ENCODE assay signal across 11 cellular contexts in genomic region chr17:78661092-78661770, GRCh38.
DNase-seq lines count a peak whose midpoint lies in the region; ATAC-seq and TF ChIP-seq lines count a peak whose summit lies in the region.
"Had no signal": no experiment of that assay in that cellular context is flagged by ENCODE, and none has a peak within 500 bp of the region (broad histone marks: within the 10 kb centered on the region; RNA-seq: fewer than 3 reads in every experiment).

No MANE protein-coding gene starts in this region.

- H3K9ac ChIP-seq in PC-3 (ENCODE audit: low read length), result no peak overlapping the region
- H3K9ac ChIP-seq: BLaER1 treated with 17β-estradiol and CSF1 and Interleukin-3, amounts not matched to agents 10 nM and 100 nM; parathyroid adenoma had no signal

- H3K9me3 Mint-ChIP-seq in nephron, result no peaks in the 10 kb centered on the region
- H3K9me3 Mint-ChIP-seq in activated T-helper 2 cell treated with anti-CD3 and anti-CD28 coated beads, Interferon-gamma antibody, Interleukin-2, Interleukin-4, amounts not matched to agents 10 μg/mL and 5 μg/mL and 100 μg/mL, durations not matched to agents 14 hours and 24 hours and 36 hours, result no peaks in the 10 kb centered on the region

- POLR2A ChIA-PET in PC-3 (lab: Charles Lee; ENCODE audit: unreplicated experiment), result no interaction called here

- H3K79me2 ChIP-seq in PC-3 (ENCODE audit: low read length), result no peaks in the 10 kb centered on the region
- H3K79me2 ChIP-seq: parathyroid adenoma had no signal

- H4K20me1 ChIP-seq in PC-3 (ENCODE audit: low read length), result no peaks in the 10 kb centered on the region
- H4K20me1 ChIP-seq: BLaER1 treated with 17β-estradiol and CSF1 and Interleukin-3, amounts not matched to agents 10 nM and 100 nM had no signal

- in situ Hi-C loops in Caki2 (cut with HindIII; ENCODE audit: low pct_unique_long_range_greater_than_20kb, low sequenced_read_pairs), result no loop called here

- peak; percentile 95 for ATAC-seq in PC-3
- ATAC-seq in HG03045 (IDR thresholded peaks at IDR 0.05; ENCODE audit: unreplicated experiment), result no peak
- no peak for ATAC-seq in GM18873 (IDR thresholded peaks at IDR 0.05; ENCODE audit: low FRiP score, unreplicated experiment)
- ATAC-seq: activated CD8-positive, alpha-beta memory T cell treated with anti-CD3 and anti-CD28 coated beads, Interleukin-2, amount 10 ng/mL, durations not matched to agents 7 days and 5 days had no signal

- peak overlapping the region; percentile 69 to 76 (median 70) for H3K27ac Mint-ChIP-seq in nephron
- no peak overlapping the region for H3K27ac Mint-ChIP-seq in activated T-helper 2 cell treated with anti-CD3 and anti-CD28 coated beads, Interferon-gamma antibody, Interleukin-2, Interleukin-4, amounts not matched to agents 10 μg/mL and 5 μg/mL and 100 μg/mL, durations not matched to agents 14 hours and 24 hours and 36 hours
- H3K27ac Mint-ChIP-seq: activated CD8-positive, alpha-beta memory T cell treated with anti-CD3 and anti-CD28 coated beads, Interleukin-2, amount 10 ng/mL, durations not matched to agents 7 days and 5 days had no signal

- peak overlapping the region; percentile 39 for H3K27ac ChIP-seq in PC-3 (ENCODE audit: low read length)
- H3K27ac ChIP-seq: BLaER1 treated with 17β-estradiol and CSF1 and Interleukin-3, amounts not matched to agents 10 nM and 100 nM; parathyroid adenoma had no signal

- no peak overlapping the region for H3K4me3 ChIP-seq in PC-3 (ENCODE audit: low read length)
- H3K4me3 ChIP-seq: BLaER1 treated with 17β-estradiol and CSF1 and Interleukin-3, amounts not matched to agents 10 nM and 100 nM had no signal

- no TSS peak for BruUV-seq in PC-3 (replicated peaks; lab: Mats Ljungman, UMichigan)

- DNase-seq in Caki2 (ENCODE audit: low read depth) (peak; percentile 96), PC-3 (peak; percentile 92), dedifferentiated amniotic fluid mesenchymal stem cell (ENCODE audit: extremely low spot score) (peak; percentile 75), NCI-H1092 (lab: John Stamatoyannopoulos, UW) (no peak)
- no peak for DNase-seq in activated T-helper 2 cell treated with anti-CD3 and anti-CD28 coated beads, Interferon-gamma antibody, Interleukin-2, Interleukin-4, amounts not matched to agents 10 μg/mL and 5 μg/mL and 100 μg/mL, durations not matched to agents 14 hours and 24 hours and 36 hours (ENCODE audit: low spot score)
- DNase-seq: activated CD8-positive, alpha-beta memory T cell treated with anti-CD3 and anti-CD28 coated beads, Interleukin-2, amount 10 ng/mL, durations not matched to agents 7 days and 5 days had no signal

- TF ChIP-seq CTCF in PC-3 (conservative IDR thresholded peaks at IDR 0.05; ENCODE audit: low read depth, low read length), result no peak
- no peak for TF ChIP-seq CTCF in nephron (IDR thresholded peaks at IDR 0.05; ENCODE audit: unreplicated experiment in 3 of 3)

- H3K4me1 ChIP-seq in PC-3 (ENCODE audit: insufficient read depth, low read length), result peaks cover 16% of the 10 kb centered on the region
- H3K4me1 ChIP-seq: parathyroid adenoma had no signal

- H3K9me3 ChIP-seq in PC-3 (ENCODE audit: low read length), result no peaks in the 10 kb centered on the region

- peak overlapping the region; percentile 1; the same call in 1 of the 2 replicates for H2AFZ ChIP-seq in PC-3 (ENCODE audit: low read length)
- H2AFZ ChIP-seq: parathyroid adenoma had no signal

- H3F3A ChIP-seq in PC-3 (ENCODE audit: low read length, unreplicated experiment), result no peaks in the 10 kb centered on the region

- intact Hi-C loops in PC-3 (cut with micrococcal nuclease), result loop anchor here (2.0 kb wide), 1 partner anchor 20 kb away; no protein-coding TSS in a partner anchor
- intact Hi-C loops in activated T-helper 2 cell treated with anti-CD3 and anti-CD28 coated beads, Interferon-gamma antibody, Interleukin-2, Interleukin-4, amounts not matched to agents 10 μg/mL and 5 μg/mL and 100 μg/mL, durations not matched to agents 14 hours and 24 hours and 36 hours (cut with micrococcal nuclease), result no loop called here

- CTCF ChIA-PET in PC-3 (lab: Charles Lee), result no interaction called here

- peaks cover 27% of the 10 kb centered on the region for H3K4me1 Mint-ChIP-seq in nephron
- peaks cover 12% of the 10 kb centered on the region for H3K4me1 Mint-ChIP-seq in activated T-helper 2 cell treated with anti-CD3 and anti-CD28 coated beads, Interferon-gamma antibody, Interleukin-2, Interleukin-4, amounts not matched to agents 10 μg/mL and 5 μg/mL and 100 μg/mL, durations not matched to agents 14 hours and 24 hours and 36 hours (ENCODE audit: low read depth)

- no peaks in the 10 kb centered on the region for H3K36me3 ChIP-seq in PC-3 (ENCODE audit: low read depth, low read length)
- H3K36me3 ChIP-seq: BLaER1 treated with 17β-estradiol and CSF1 and Interleukin-3, amounts not matched to agents 10 nM and 100 nM had no signal

- H3K9me2 ChIP-seq in PC-3 (replicated peaks; ENCODE audit: low read length), result no peaks in the 10 kb centered on the region

- H3K36me3 Mint-ChIP-seq in nephron (ENCODE audit: low read depth), result peaks cover 3% of the 10 kb centered on the region
- peaks cover 1% of the 10 kb centered on the region for H3K36me3 Mint-ChIP-seq in activated T-helper 2 cell treated with anti-CD3 and anti-CD28 coated beads, Interferon-gamma antibody, Interleukin-2, Interleukin-4, amounts not matched to agents 10 μg/mL and 5 μg/mL and 100 μg/mL, durations not matched to agents 14 hours and 24 hours and 36 hours (ENCODE audit: low read depth)
- H3K36me3 Mint-ChIP-seq: activated CD8-positive, alpha-beta memory T cell treated with anti-CD3 and anti-CD28 coated beads, Interleukin-2, amount 10 ng/mL, durations not matched to agents 7 days and 5 days had no signal

- no peak overlapping the region for H3K4me3 Mint-ChIP-seq in nephron
- H3K4me3 Mint-ChIP-seq in activated T-helper 2 cell treated with anti-CD3 and anti-CD28 coated beads, Interferon-gamma antibody, Interleukin-2, Interleukin-4, amounts not matched to agents 10 μg/mL and 5 μg/mL and 100 μg/mL, durations not matched to agents 14 hours and 24 hours and 36 hours (ENCODE audit: low read depth), result no peak overlapping the region
- H3K4me3 Mint-ChIP-seq: activated CD8-positive, alpha-beta memory T cell treated with anti-CD3 and anti-CD28 coated beads, Interleukin-2, amount 10 ng/mL, durations not matched to agents 7 days and 5 days had no signal

- peak overlapping the region; percentile 60 for H3K4me2 ChIP-seq in PC-3 (ENCODE audit: low read length)

- peaks cover 12% of the 10 kb centered on the region for H3K27me3 Mint-ChIP-seq in nephron (ENCODE audit: low read depth)
- H3K27me3 Mint-ChIP-seq in activated T-helper 2 cell treated with anti-CD3 and anti-CD28 coated beads, Interferon-gamma antibody, Interleukin-2, Interleukin-4, amounts not matched to agents 10 μg/mL and 5 μg/mL and 100 μg/mL, durations not matched to agents 14 hours and 24 hours and 36 hours (ENCODE audit: low read depth), result no peaks in the 10 kb centered on the region
- H3K27me3 Mint-ChIP-seq: activated CD8-positive, alpha-beta memory T cell treated with anti-CD3 and anti-CD28 coated beads, Interleukin-2, amount 10 ng/mL, durations not matched to agents 7 days and 5 days had no signal

- no peaks in the 10 kb centered on the region for H3K27me3 ChIP-seq in PC-3 (ENCODE audit: low read length)
- H3K27me3 ChIP-seq: BLaER1 treated with 17β-estradiol and CSF1 and Interleukin-3, amounts not matched to agents 10 nM and 100 nM had no signal

Comparison
In these comparisons a context has a peak if more than half of its experiments do, and no peak if none do; other contexts are left out.
1. DNase-seq: peak in Caki2 (single experiment), PC-3 (single experiment) and dedifferentiated amniotic fluid mesenchymal stem cell (single experiment); none in NCI-H1092 (single experiment) and activated T-helper 2 cell treated with anti-CD3 and anti-CD28 coated beads, Interferon-gamma antibody, Interleukin-2, Interleukin-4, amounts not matched to agents 10 μg/mL and 5 μg/mL and 100 μg/mL, durations not matched to agents 14 hours and 24 hours and 36 hours (single experiment).